In the genomic region with DNA sequence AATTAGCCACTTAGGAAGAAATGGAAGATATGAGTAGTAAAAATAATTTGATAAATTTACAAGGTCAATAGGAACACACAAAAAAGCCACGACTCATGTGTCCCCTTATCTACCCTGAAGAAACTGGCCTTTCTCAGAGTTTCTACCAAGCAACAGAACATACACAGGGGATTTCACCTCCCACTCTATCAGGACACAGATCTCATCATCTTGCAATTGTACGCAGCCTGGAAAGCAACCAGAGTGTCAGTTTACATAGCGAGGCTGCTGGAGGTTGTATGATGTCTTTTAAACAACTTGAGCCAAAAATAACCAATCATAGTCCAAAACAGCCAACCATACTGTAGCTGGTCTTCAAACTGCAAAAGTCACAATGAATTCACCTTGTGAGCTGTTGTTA, we compare ENCODE assay signal across 24 cellular contexts. TPM values are rescaled to one million over a fixed set of nuclear protein-coding genes. Genes with fewer than 3 reads are reported as not detected.
DNase-seq lines count a peak whose midpoint lies in the region; ATAC-seq and TF ChIP-seq lines count a peak whose summit lies in the region.
"Had no signal": no experiment of that assay in that cellular context is flagged by ENCODE, and none has a peak within 500 bp of the region (broad histone marks: within the 10 kb centered on the region; RNA-seq: fewer than 3 reads in every experiment).

No MANE protein-coding gene starts in this region.

- no peaks in the 10 kb centered on the region for H3K79me1 ChIP-seq in IMR-90 (ENCODE audit: low read depth in 1 of 2, low read length in 2 of 2)

- H2AFZ ChIP-seq in IMR-90 (replicated peaks; ENCODE audit: low read length, poor library complexity), result no peak overlapping the region
- H2AFZ ChIP-seq: PC-9 had no signal

- no CpG with 5 or more reads among the region's 3 CpGs for WGBS in IMR-90 (ENCODE audit: extremely low coverage in 2 of 2, insufficient read length in 1 of 2), 2 experiments

- no peak overlapping the region for H3K56ac ChIP-seq in IMR-90 (ENCODE audit: extremely low read depth, insufficient read depth, low read length)

- H3K18ac ChIP-seq in IMR-90 (ENCODE audit: low read depth, low read length), result no peak overlapping the region

- H3K9me3 ChIP-seq in IMR-90 (ENCODE audit: control insufficient read depth, insufficient read depth, low read length) (no peaks in the 10 kb centered on the region), gastrocnemius medialis (no peaks in the 10 kb centered on the region)
- H3K9me3 ChIP-seq: right lobe of liver had no signal

- intact Hi-C loops in IMR-90 (cut with micrococcal nuclease), result no loop called here
- intact Hi-C loops in gastrocnemius medialis (cut with DNase I; ENCODE audit: low total_unique reads), result loop anchor here (2.0 to 5.0 kb wide), 3 partner anchors 19 to 165 kb away; a partner anchor contains a TSS

- TF ChIP-seq POLR2A in IMR-90 (IDR thresholded peaks at IDR 0.05; ENCODE audit: low read depth, low read length), result no peak
- no peak for TF ChIP-seq POLR2A in gastrocnemius medialis (IDR thresholded peaks at IDR 0.05)

- CTCF ChIA-PET in IMR-90 (lab: Yijun Ruan, JAX), result interaction anchor here (0.6 kb wide), 1 partner anchor 40 kb away, joined by 3 read pairs; no protein-coding TSS in a partner anchor

- ATAC-seq in IMR-90 (ENCODE audit: low read depth), result peak; percentile 49; the same call in 1 of the 2 replicates
- peak; percentile 73 for ATAC-seq in SK-N-SH treated with all-trans-retinoic acid at 6 μM for 48 hours
- ATAC-seq in gastrocnemius medialis, result peak; percentile 70 to 80
- ATAC-seq in GM19023 (IDR thresholded peaks at IDR 0.05; ENCODE audit: unreplicated experiment), result no peak
- ATAC-seq: left colon; naive thymus-derived CD8-positive, alpha-beta T cell; right lobe of liver had no signal

- no peak overlapping the region for H3K9ac ChIP-seq in IMR-90 (ENCODE audit: low read depth, low read length)

- no peak overlapping the region for H3K14ac ChIP-seq in IMR-90 (replicated peaks; ENCODE audit: low read depth, low read length)

- in situ Hi-C loops in IMR-90 (cut with MboI; ENCODE audit: low sequenced_read_pairs), result no loop called here
- in situ Hi-C loops in gastrocnemius medialis (cut with MboI; ENCODE audit: low sequenced_read_pairs in 4 of 4), result no loop called here

- dilution Hi-C loops in IMR-90 (cut with HindIII; ENCODE audit: low sequenced_read_pairs, unreplicated experiment), result no loop called here

- no peak overlapping the region for H3K4ac ChIP-seq in IMR-90 (ENCODE audit: low read depth, low read length)

- no peaks in the 10 kb centered on the region for H3K36me3 ChIP-seq in IMR-90 (ENCODE audit: control insufficient read depth, insufficient read depth, low read length)
- H3K36me3 ChIP-seq in gastrocnemius medialis, result no peaks in the 10 kb centered on the region
- H3K36me3 ChIP-seq: right lobe of liver had no signal

- no peaks in the 10 kb centered on the region for H4K20me1 ChIP-seq in IMR-90 (ENCODE audit: insufficient read depth, low read length)

- H2BK120ac ChIP-seq in IMR-90 (ENCODE audit: low read depth, low read length), result no peak overlapping the region

- POLR2A ChIA-PET in IMR-90 (lab: Charles Lee; ENCODE audit: unreplicated experiment), result no interaction called here

- no TSS peak for BruUV-seq in IMR-90 (replicated peaks; lab: Mats Ljungman, UMichigan)

- no peak overlapping the region for H3K27ac ChIP-seq in IMR-90 (ENCODE audit: insufficient read depth, low read length)
- H3K27ac ChIP-seq in gastrocnemius medialis, result peak overlapping the region; percentile 72 to 81 (median 76)
- H3K27ac ChIP-seq: dorsolateral prefrontal cortex, right lobe of liver had no signal

- H3K4me3 ChIP-seq in IMR-90 (ENCODE audit: insufficient read depth, low read depth, low read length), result no peak overlapping the region
- no peak overlapping the region for H3K4me3 ChIP-seq in fibroblast of pulmonary artery (replicated peaks; ENCODE audit: low read depth, low read length)
- H3K4me3 ChIP-seq in gastrocnemius medialis, result no peak overlapping the region
- H3K4me3 ChIP-seq: dorsolateral prefrontal cortex, PC-9, right lobe of liver had no signal

- H3K4me1 ChIP-seq in IMR-90 (ENCODE audit: control insufficient read depth, insufficient read depth, low read length) (peaks cover 2% of the 10 kb centered on the region; the same call in 1 of the 2 replicates), gastrocnemius medialis (peaks cover 28 to 34% of the 10 kb centered on the region in 2 donors)
- H3K4me1 ChIP-seq: right lobe of liver had no signal

- H3K23ac ChIP-seq in IMR-90 (ENCODE audit: low read depth, low read length), result no peak overlapping the region

- H4K5ac ChIP-seq in IMR-90 (ENCODE audit: low read depth, low read length), result no peak overlapping the region

- TF ChIP-seq CTCF in IMR-90 (conservative IDR thresholded peaks at IDR 0.05; ENCODE audit: low read depth, low read length), result no peak
- no peak for TF ChIP-seq CTCF in fibroblast of pulmonary artery (IDR thresholded peaks at IDR 0.05; ENCODE audit: low read length, missing control alignments)
- TF ChIP-seq CTCF in gastrocnemius medialis (IDR thresholded peaks at IDR 0.05 in 4 of 5, conservative IDR thresholded peaks at IDR 0.05 in 1 of 5), result no peak

- peaks cover 24% of the 10 kb centered on the region for H3K27me3 ChIP-seq in IMR-90 (ENCODE audit: control insufficient read depth, insufficient read depth, low read length)
- H3K27me3 ChIP-seq in gastrocnemius medialis, result no peaks in the 10 kb centered on the region
- H3K27me3 ChIP-seq: right lobe of liver had no signal

- no peak overlapping the region for H3K4me2 ChIP-seq in IMR-90 (ENCODE audit: low read depth, low read length)
- H3K4me2 ChIP-seq: PC-9 had no signal

- H2BK5ac ChIP-seq in IMR-90 (ENCODE audit: low read depth, low read length, poor library complexity, severe bottlenecking), result no peak overlapping the region

- no peak overlapping the region for H2BK15ac ChIP-seq in IMR-90 (ENCODE audit: low read depth, low read length)

- no peak overlapping the region for H2AK9ac ChIP-seq in IMR-90 (replicated peaks; ENCODE audit: low read depth, low read length, poor library complexity)

- no peaks in the 10 kb centered on the region for H3K9me1 ChIP-seq in IMR-90 (ENCODE audit: insufficient read depth, low read length)

- no peak overlapping the region for H4K91ac ChIP-seq in IMR-90 (ENCODE audit: insufficient read depth, low read depth, low read length)

- H2BK20ac ChIP-seq in IMR-90 (ENCODE audit: low read depth, low read length), result no peak overlapping the region

- no peak for TF ChIP-seq RAD21 in IMR-90 (IDR thresholded peaks at IDR 0.05; ENCODE audit: low read length)

- no peak overlapping the region for H4K8ac ChIP-seq in IMR-90 (ENCODE audit: low read depth in 2 of 2, low read length in 2 of 2)

- peak; percentile 57 for DNase-seq in IMR-90
- peak; percentile 11 for DNase-seq in fibroblast of pulmonary artery (ENCODE audit: low read depth)
- peak; percentile 48 to 54 for DNase-seq in gastrocnemius medialis
- no peak for DNase-seq in occipital lobe (lab: John Stamatoyannopoulos, UW)
- DNase-seq in iPS-NIHi7 (ENCODE audit: extremely low spot score), result no peak
- DNase-seq: activated naive CD4-positive, alpha-beta T cell; activated T-cell treated with anti-CD3 and anti-CD28 coated beads, Interleukin-2, amount 50 U/mL, for 1 hour; amniotic stem cell; C1 segment of cervical spinal cord; dorsolateral prefrontal cortex; GOT3; left colon; mesendoderm; naive thymus-derived CD8-positive, alpha-beta T cell; PC-9; right lobe of liver; substantia nigra had no signal

- H2AK5ac ChIP-seq in IMR-90 (ENCODE audit: low read depth, low read length), result no peak overlapping the region

TF ChIP-seq in IMR-90, 13 proteins besides CTCF, POLR2A, EP300 and RAD21 (continues in another document):
- TF ChIP-seq BHLHE40 (IDR thresholded peaks at IDR 0.05; ENCODE audit: low read depth, low read length) (no peak), MAZ (IDR thresholded peaks at IDR 0.05; ENCODE audit: borderline replicate concordance, low read depth, low read length) (no peak), RFX5 (IDR thresholded peaks at IDR 0.05; ENCODE audit: low read depth, low read length) (no peak), MXI1 (IDR thresholded peaks at IDR 0.05; ENCODE audit: borderline replicate concordance, low read depth, low read length) (no peak), CHD1 (IDR thresholded peaks at IDR 0.05; ENCODE audit: low read depth, low read length) (no peak), NFE2L2 (IDR thresholded peaks at IDR 0.05; ENCODE audit: low read depth, low read length) (no peak)

TF ChIP-seq in SK-N-SH treated with all-trans-retinoic acid at 6 μM for 48 hours, 23 proteins besides CTCF, POLR2A, EP300 and RAD21 (continues in another document):
- no peak for TF ChIP-seq TOX (CRISPR knock-in tag; IDR thresholded peaks at IDR 0.05; ENCODE audit: borderline replicate concordance)
- no peak for TF ChIP-seq ISL1 (CRISPR knock-in tag; IDR thresholded peaks at IDR 0.05)
- TF ChIP-seq ZNF565 (CRISPR knock-in tag; conservative IDR thresholded peaks at IDR 0.05; ENCODE audit: low read depth), result no peak
- TF ChIP-seq, protein P1, sequence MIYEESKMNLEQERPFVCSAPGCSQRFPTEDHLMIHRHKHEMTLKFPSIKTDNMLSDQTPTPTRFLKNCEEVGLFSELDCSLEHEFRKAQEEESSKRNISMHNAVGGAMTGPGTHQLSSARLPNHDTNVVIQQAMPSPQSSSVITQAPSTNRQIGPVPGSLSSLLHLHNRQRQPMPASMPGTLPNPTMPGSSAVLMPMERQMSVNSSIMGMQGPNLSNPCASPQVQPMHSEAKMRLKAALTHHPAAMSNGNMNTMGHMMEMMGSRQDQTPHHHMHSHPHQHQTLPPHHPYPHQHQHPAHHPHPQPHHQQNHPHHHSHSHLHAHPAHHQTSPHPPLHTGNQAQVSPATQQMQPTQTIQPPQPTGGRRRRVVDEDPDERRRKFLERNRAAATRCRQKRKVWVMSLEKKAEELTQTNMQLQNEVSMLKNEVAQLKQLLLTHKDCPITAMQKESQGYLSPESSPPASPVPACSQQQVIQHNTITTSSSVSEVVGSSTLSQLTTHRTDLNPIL (CRISPR knock-in tag; IDR thresholded peaks at IDR 0.05; ENCODE audit: low read depth), result no peak
- no peak for TF ChIP-seq BACH2 (CRISPR knock-in tag; IDR thresholded peaks at IDR 0.05; ENCODE audit: borderline replicate concordance)

RNA-seq across cellular contexts. Expression of a gene that starts 19.7 kb away (rescaled TPM):
- total RNA-seq in IMR-90 (2012; rRNA removed) (not detected in 2 replicates), gastrocnemius medialis (100 to 1,000 TPM in 3 of 4 donors, 10 to 100 TPM in 1; 31.0 to 194 (median 113) TPM), occipital lobe (0.16 TPM)
- polyA plus RNA-seq in IMR-90 (2012; rRNA removed), result not detected in 2 replicates
- polyA plus RNA-seq in IMR-90 (2012; cell fraction: cytosol; rRNA removed), result not detected in 2 replicates
- not detected in 2 replicates for polyA plus RNA-seq in IMR-90 (2012; cell fraction: nucleus; rRNA removed; ENCODE audit: low replicate concordance)
- total RNA-seq: Daoy; glomerular endothelial cell; MCF 10A; naive thymus-derived CD8-positive, alpha-beta T cell; PC-9; T-helper 1 cell treated with Interleukin-12 subunit alpha and Interleukin-12 subunit beta and Interleukin-4 antibody, amounts not matched to agents 30 ng/mL and 1 ng/mL, for 36 hours had no signal
- polyA plus RNA-seq: IgD-negative memory B cell had no signal

RNA-seq across cellular contexts. Expression of a gene that starts 57.4 kb away (rescaled TPM):
- total RNA-seq in IMR-90 (2012; rRNA removed) (98.8 and 126 TPM in 2 replicates), gastrocnemius medialis (100 to 1,000 TPM; 108 to 181 (median 145) TPM), occipital lobe (63.5 TPM)
- polyA plus RNA-seq in IMR-90 (2012; rRNA removed), result 68.7 and 76.4 TPM in 2 replicates
- 25.4 and 55.0 TPM in 2 replicates for polyA plus RNA-seq in IMR-90 (2012; cell fraction: cytosol; rRNA removed)
- 14.4 and 22.8 TPM in 2 replicates for polyA plus RNA-seq in IMR-90 (2012; cell fraction: nucleus; rRNA removed; ENCODE audit: low replicate concordance)

Comparison
In these comparisons a context has a peak if more than half of its experiments do, and no peak if none do; other contexts are left out.
1. DNase-seq: peak in IMR-90 (single experiment), fibroblast of pulmonary artery (single experiment) and gastrocnemius medialis (2 of 2); none in occipital lobe (single experiment) and iPS-NIHi7 (single experiment).
2. RNA of a gene that starts 19.7 kb away (total RNA-seq): 31.0 to 194 TPM in gastrocnemius medialis; 0.16 TPM in occipital lobe (single experiment) and not detected in IMR-90; every median in the first group is over 10 times any median in the second.